Comparison of ENCODE assay signal across 1 cellular context in genomic region chr6:122736606-122737005, GRCh38.
TF ChIP-seq lines count a peak whose summit lies in the region.

No MANE protein-coding gene starts in this region.

TF ChIP-seq in HCT116, 20 proteins besides CTCF, POLR2A, EP300 and RAD21 (continued from another document):
- no peak for TF ChIP-seq ATF3 (IDR thresholded peaks at IDR 0.05)
